ENCODE assay signal across 14 cellular contexts in the genomic region with DNA sequence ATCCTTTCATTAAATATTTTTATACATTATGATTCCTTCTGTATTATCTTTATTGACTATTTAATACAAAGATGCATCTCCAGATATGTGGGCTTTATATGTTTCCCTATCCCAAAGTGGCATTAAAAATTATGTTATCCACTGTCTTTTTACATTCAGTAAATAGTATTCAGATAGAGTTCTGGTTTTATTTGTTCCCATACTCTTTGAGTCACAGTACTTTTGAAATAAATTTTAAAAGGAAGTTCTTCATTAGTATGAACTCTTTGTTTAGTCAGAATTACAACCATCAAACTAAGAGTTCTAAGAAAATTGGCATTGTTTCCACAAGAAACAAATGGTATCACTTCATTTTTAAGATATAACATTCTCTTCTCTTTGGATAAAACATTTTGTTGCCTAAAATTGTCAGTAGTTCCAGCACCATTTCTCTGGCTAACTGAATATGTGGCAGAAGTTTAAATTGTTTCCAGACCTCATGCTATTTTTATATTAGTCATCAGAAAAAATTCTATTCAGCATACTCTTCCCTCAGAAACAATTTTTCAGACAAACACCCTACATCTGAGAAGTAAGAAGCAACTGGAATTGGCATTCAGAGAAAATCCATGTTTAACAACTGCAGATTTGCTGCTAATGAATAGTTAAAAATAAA.
DNase-seq lines count a peak whose midpoint lies in the region; ATAC-seq and TF ChIP-seq lines count a peak whose summit lies in the region.
"Had no signal": no experiment of that assay in that cellular context is flagged by ENCODE, and none has a peak within 500 bp of the region (broad histone marks: within the 10 kb centered on the region; RNA-seq: fewer than 3 reads in every experiment).

No MANE protein-coding gene starts in this region.

- DNase-seq in A172 (ENCODE audit: low spot score) = peak; percentile 50
- peak; percentile 83 for DNase-seq in LHCN-M2 (ENCODE audit: low read depth)
- DNase-seq in choroid plexus epithelial cell (ENCODE audit: low read depth) = peak; percentile 84
- peak; percentile 49 for DNase-seq in middle frontal gyrus (ENCODE audit: extremely low spot score, low spot score)
- DNase-seq in hypothalamus (lab: John Stamatoyannopoulos, UW) = no peak
- no peak for DNase-seq in prostate gland (ENCODE audit: low spot score)
- DNase-seq in NCI-H1417 treated with DMSO at 0.1 percent for 48 hours (lab: John Stamatoyannopoulos, UW) = no peak
- DNase-seq: activated CD4-positive, alpha-beta T cell treated with anti-CD3 and anti-CD28 coated beads for 36 hours; activated T-cell treated with anti-CD3 and anti-CD28 coated beads, Interleukin-2, amount 50 U/mL, for 1 hour; aorta; effector memory CD8-positive, alpha-beta T cell; OCI-M1; stimulated activated naive CD8-positive, alpha-beta T cell treated with anti-CD3 and anti-CD28 coated beads, Interleukin-15, amount 100 ng/mL, for 72 hours had no signal

- no peak for TF ChIP-seq POLR2A in prostate gland (IDR thresholded peaks at IDR 0.05)

- H3K4me3 ChIP-seq in choroid plexus epithelial cell (ENCODE audit: low read depth, low read length) (no peak overlapping the region), prostate gland (no peak overlapping the region)

- no peaks in the 10 kb centered on the region for H3K9me3 ChIP-seq in prostate gland

- H3K27me3 ChIP-seq in prostate gland (replicated peaks; ENCODE audit: insufficient read depth) = no peaks in the 10 kb centered on the region

- ATAC-seq in GM18520 (IDR thresholded peaks at IDR 0.05; ENCODE audit: unreplicated experiment) = no peak
- ATAC-seq: activated CD4-positive, alpha-beta T cell treated with anti-CD3 and anti-CD28 coated beads for 36 hours; effector memory CD8-positive, alpha-beta T cell; stimulated activated naive CD8-positive, alpha-beta T cell treated with anti-CD3 and anti-CD28 coated beads, Interleukin-15, amount 100 ng/mL, for 72 hours had no signal

- no peaks in the 10 kb centered on the region for H3K4me1 ChIP-seq in prostate gland (replicated peaks)

- intact Hi-C loops in prostate gland (cut with DNase I) = no loop called here

- no peaks in the 10 kb centered on the region for H3K36me3 ChIP-seq in prostate gland

- TF ChIP-seq CTCF in choroid plexus epithelial cell (conservative IDR thresholded peaks at IDR 0.05; ENCODE audit: low read depth, low read length) (no peak), prostate gland (IDR thresholded peaks at IDR 0.05) (no peak)

- no peak overlapping the region for H3K27ac ChIP-seq in prostate gland

Comparison
In these comparisons a context has a peak if more than half of its experiments do, and no peak if none do; other contexts are left out.
1. DNase-seq: peak in A172 (single experiment), LHCN-M2 (single experiment), choroid plexus epithelial cell (single experiment) and middle frontal gyrus (single experiment); none in hypothalamus (0 of 51), prostate gland (single experiment) and NCI-H1417 treated with DMSO at 0.1 percent for 48 hours (single experiment).